In the genomic region with DNA sequence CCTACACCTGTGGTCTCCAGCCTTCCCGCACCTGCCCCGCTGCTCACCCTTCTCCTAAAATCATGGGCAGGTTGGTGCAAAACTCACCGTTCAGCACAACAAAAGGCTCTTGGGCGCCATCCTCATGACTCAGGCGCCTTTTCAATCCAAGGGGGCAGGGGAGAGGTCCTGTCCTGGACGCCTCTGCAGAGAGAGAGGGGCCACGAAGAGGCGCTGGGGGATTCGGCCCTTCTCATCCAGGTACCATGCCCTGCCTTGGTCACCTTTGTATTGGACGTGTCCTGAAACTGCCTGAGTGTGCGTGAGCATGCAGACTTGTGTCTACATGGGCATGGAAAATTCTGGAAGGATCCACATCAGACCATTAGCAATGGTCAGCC, we compare ENCODE assay signal across 15 cellular contexts. TPM values are rescaled to one million over a fixed set of nuclear protein-coding genes. Genes with fewer than 3 reads are reported as not detected.
"Had no signal": no experiment of that assay in that cellular context is flagged by ENCODE, and none has a peak within 500 bp of the region (broad histone marks: within the 10 kb centered on the region; RNA-seq: fewer than 3 reads in every experiment).

No MANE protein-coding gene starts in this region.

- H3K27ac ChIP-seq: SJCRH30 had no signal

- ATAC-seq: activated CD4-positive, alpha-beta T cell treated with anti-CD3 and anti-CD28 coated beads for 36 hours; left ventricle myocardium superior; stimulated activated naive CD8-positive, alpha-beta T cell treated with anti-CD3 and anti-CD28 coated beads, Interleukin-15, amount 100 ng/mL, for 72 hours had no signal

- H3K4me3 Mint-ChIP-seq: activated CD4-positive, alpha-beta T cell treated with anti-CD3 and anti-CD28 coated beads for 36 hours; brain; nephron progenitor cell; stimulated activated naive CD8-positive, alpha-beta T cell treated with anti-CD3 and anti-CD28 coated beads, Interleukin-15, amount 100 ng/mL, for 72 hours; T-helper 1 cell treated with Interleukin-12 subunit alpha and Interleukin-12 subunit beta and Interleukin-4 antibody, amounts not matched to agents 30 μg/mL and 1 μg/mL, for 36 hours had no signal

- H3K27me3 Mint-ChIP-seq: activated CD4-positive, alpha-beta T cell treated with anti-CD3 and anti-CD28 coated beads for 36 hours; progenitor cell of endocrine pancreas; stimulated activated naive CD8-positive, alpha-beta T cell treated with anti-CD3 and anti-CD28 coated beads, Interleukin-15, amount 100 ng/mL, for 72 hours had no signal

- H3K27me3 ChIP-seq: SJCRH30, upper lobe of left lung had no signal

- H3K9me3 Mint-ChIP-seq: brain; nephron progenitor cell; stimulated activated naive CD8-positive, alpha-beta T cell treated with anti-CD3 and anti-CD28 coated beads, Interleukin-15, amount 100 ng/mL, for 72 hours; T-helper 1 cell treated with Interleukin-12 subunit alpha and Interleukin-12 subunit beta and Interleukin-4 antibody, amounts not matched to agents 30 μg/mL and 1 μg/mL, for 36 hours had no signal

- H3K27ac Mint-ChIP-seq: activated CD4-positive, alpha-beta T cell treated with anti-CD3 and anti-CD28 coated beads for 36 hours; nephron progenitor cell; progenitor cell of endocrine pancreas; T-helper 1 cell treated with Interleukin-12 subunit alpha and Interleukin-12 subunit beta and Interleukin-4 antibody, amounts not matched to agents 30 μg/mL and 1 μg/mL, for 36 hours had no signal

- H3K4me1 Mint-ChIP-seq: activated CD4-positive, alpha-beta T cell treated with anti-CD3 and anti-CD28 coated beads for 36 hours; stimulated activated naive CD8-positive, alpha-beta T cell treated with anti-CD3 and anti-CD28 coated beads, Interleukin-15, amount 100 ng/mL, for 72 hours had no signal

- DNase-seq: activated CD4-positive, alpha-beta T cell treated with anti-CD3 and anti-CD28 coated beads for 36 hours; activated CD4-positive, alpha-beta T cell treated with anti-CD3 and anti-CD28 coated beads, Interleukin-2, amount 50 U/mL, for 48 hours; activated naive CD4-positive, alpha-beta T cell; central memory CD4-positive, alpha-beta T cell; foreskin melanocyte; kidney glomerular epithelial cell; left ventricle myocardium superior; nephron progenitor cell; SJCRH30 had no signal

- H3K36me3 ChIP-seq: SJCRH30 had no signal

- H3K4me1 ChIP-seq: SJCRH30 had no signal

- H3K4me3 ChIP-seq: SJCRH30, upper lobe of left lung had no signal

- H3K9me3 ChIP-seq: SJCRH30, upper lobe of left lung had no signal

RNA-seq across cellular contexts. Expression of gene SLC37A1, which starts 53.5 kb away (rescaled TPM):
- total RNA-seq: myocyte, SJCRH30 had no signal
